12 cellular contexts compared by ENCODE assay signal in the genomic region with DNA sequence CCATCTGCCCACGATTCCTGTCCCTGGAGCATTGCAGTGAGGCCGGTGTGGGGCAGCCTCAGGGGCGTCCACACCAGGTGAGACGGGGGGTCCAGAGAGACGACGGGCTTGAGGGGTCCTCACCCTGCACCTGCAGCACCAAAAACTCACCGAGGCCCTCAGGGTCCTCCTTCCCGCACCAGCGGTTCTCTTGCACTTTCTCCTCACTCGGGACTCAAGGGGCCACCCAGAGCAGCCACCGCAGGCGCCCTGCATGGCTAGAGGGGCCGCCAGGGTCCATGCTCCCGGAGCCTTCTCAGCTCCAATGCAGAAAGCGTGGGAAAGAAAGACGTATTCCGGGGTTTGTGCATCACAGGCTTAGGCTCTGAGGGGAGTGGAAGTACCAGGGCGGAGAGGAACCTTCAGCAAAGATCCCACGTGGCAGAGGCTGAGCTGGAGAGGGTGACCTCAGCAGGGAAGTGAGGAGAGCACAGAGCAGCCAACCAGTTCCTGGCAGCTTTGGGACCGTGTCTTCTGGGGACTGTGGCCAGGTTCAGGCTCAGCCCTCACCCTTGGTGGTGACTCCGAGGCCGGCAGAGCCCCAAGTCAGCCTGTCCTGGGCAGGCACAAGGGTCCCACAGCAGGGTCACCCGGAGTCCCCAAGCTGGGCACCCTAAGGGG. TPM values are rescaled to one million over a fixed set of nuclear protein-coding genes. Genes with fewer than 3 reads are reported as not detected.
DNase-seq lines count a peak whose midpoint lies in the region; ATAC-seq and TF ChIP-seq lines count a peak whose summit lies in the region.
"Had no signal": no experiment of that assay in that cellular context is flagged by ENCODE, and none has a peak within 500 bp of the region (broad histone marks: within the 10 kb centered on the region; RNA-seq: fewer than 3 reads in every experiment).

No MANE protein-coding gene starts in this region.

- H3F3A ChIP-seq in SK-N-SH (replicated peaks; ENCODE audit: insufficient read depth), result peaks cover 11% of the 10 kb centered on the region
- H3F3A ChIP-seq in smooth muscle cell (ENCODE audit: low read depth), result peaks cover 6% of the 10 kb centered on the region

- WGBS in SK-N-SH (ENCODE audit: low lambda C conversion rate), result 86% methylated on average over 11 of the region's 23 CpGs
- WGBS in smooth muscle cell (ENCODE audit: low lambda C conversion rate), result 89% methylated on average over 23 of the region's 23 CpGs

- DNase-seq in EH (ENCODE audit: low read depth) (peak; percentile 60), SK-N-SH (no peak), cardiac septum (ENCODE audit: low spot score) (peak; percentile 67), smooth muscle cell (lab: John Stamatoyannopoulos, UW; ENCODE audit: unreplicated experiment) (no peak), KBM-7 (no peak), NCI-H2227 (lab: John Stamatoyannopoulos, UW; ENCODE audit: unreplicated experiment) (no peak), colonic mucosa (no peak)
- DNase-seq: activated naive CD4-positive, alpha-beta T cell treated with anti-CD3 and anti-CD28 coated beads, Interleukin-2, amount 50 U/mL, for 16 hours; NCI-H510A treated with DMSO at 0.1 percent for 48 hours had no signal

- H4K20me1 ChIP-seq in SK-N-SH (ENCODE audit: insufficient read depth) (no peaks in the 10 kb centered on the region), smooth muscle cell (ENCODE audit: low read depth) (no peaks in the 10 kb centered on the region)

- POLR2A ChIA-PET in SK-N-SH (lab: Yijun Ruan, JAX), result interaction anchor here (0.9 to 2.5 kb wide), 3 partner anchors 19 to 106 kb away, joined by 3 to 13 read pairs (median 3); no protein-coding TSS in a partner anchor

- in situ Hi-C loops in KBM-7 (cut with MboI; ENCODE audit: low pct_unique_long_range_greater_than_20kb, low sequenced_read_pairs), result no loop called here

- H3K4me3 ChIP-seq in SK-N-SH (ENCODE audit: low read depth in 2 of 2, low read length in 1 of 2) (no peak overlapping the region), smooth muscle cell (no peak overlapping the region), colonic mucosa (no peak overlapping the region)
- H3K4me3 ChIP-seq: SJSA1 had no signal

- no peaks in the 10 kb centered on the region for H3K79me2 ChIP-seq in SK-N-SH (ENCODE audit: insufficient read depth)
- H3K79me2 ChIP-seq in smooth muscle cell (ENCODE audit: low read depth), result no peaks in the 10 kb centered on the region

- CTCF ChIA-PET in SK-N-SH (lab: Yijun Ruan, JAX), result interaction anchor here (1.2 kb wide), 1 partner anchor 19 kb away, joined by 3 read pairs; the partner anchor contains the start of gene COL6A2

- H3K27ac ChIP-seq in SK-N-SH (ENCODE audit: low read depth in 2 of 2, low read length in 1 of 2) (peak overlapping the region; percentile 58 to 90), smooth muscle cell (ENCODE audit: low read depth) (peak overlapping the region; percentile 90), colonic mucosa (no peak overlapping the region)

- H3K9ac ChIP-seq in SK-N-SH (no peak overlapping the region), smooth muscle cell (ENCODE audit: low read depth) (peak overlapping the region; percentile 81), colonic mucosa (ENCODE audit: low read depth in 2 of 2, low read length in 2 of 2) (no peak overlapping the region)

- H3K4me1 ChIP-seq in SK-N-SH (ENCODE audit: control insufficient read depth in 1 of 2, insufficient read depth in 2 of 2, low read depth in 1 of 2, low read length in 1 of 2) (peaks cover 17 to 36% of the 10 kb centered on the region in 2 experiments; a peak in 3 of 4 replicates), smooth muscle cell (ENCODE audit: low read depth) (no peaks in the 10 kb centered on the region), colonic mucosa (no peaks in the 10 kb centered on the region)

- H3K36me3 ChIP-seq in SK-N-SH (replicated peaks in 1 of 2; ENCODE audit: control insufficient read depth in 1 of 2, insufficient read depth in 2 of 2, low read length in 1 of 2) (no peaks in the 10 kb centered on the region), smooth muscle cell (ENCODE audit: low read depth) (no peaks in the 10 kb centered on the region), colonic mucosa (no peaks in the 10 kb centered on the region)
- H3K36me3 ChIP-seq: SJSA1 had no signal

- TF ChIP-seq CTCF in SK-N-SH (IDR thresholded peaks at IDR 0.05) (no peak), smooth muscle cell (IDR thresholded peaks at IDR 0.05; ENCODE audit: borderline replicate concordance, insufficient read depth, poor library complexity, severe bottlenecking) (no peak), colonic mucosa (IDR thresholded peaks at IDR 0.05) (no peak)

- H3K4me2 ChIP-seq in SK-N-SH, result peak overlapping the region; percentile 59; the same call in 1 of the 2 replicates
- peak overlapping the region; percentile 12 for H3K4me2 ChIP-seq in smooth muscle cell

- intact Hi-C loops in cardiac septum (cut with DNase I) (no loop called here), colonic mucosa (cut with DNase I) (no loop called here)

- ATAC-seq in GM21381 (IDR thresholded peaks at IDR 0.05; ENCODE audit: unreplicated experiment), result no peak
- ATAC-seq: activated CD4-positive, CD25-positive, alpha-beta regulatory T cell treated with anti-CD3 and anti-CD28 coated beads, Interleukin-2, amount 50 U/mL, for 24 hours had no signal

- no peaks in the 10 kb centered on the region for H3K9me3 ChIP-seq in SK-N-SH
- no peaks in the 10 kb centered on the region for H3K9me3 ChIP-seq in smooth muscle cell (replicated peaks; ENCODE audit: low read depth)
- no peaks in the 10 kb centered on the region for H3K9me3 ChIP-seq in colonic mucosa
- H3K9me3 ChIP-seq: SJSA1 had no signal

- TF ChIP-seq RAD21 in SK-N-SH (IDR thresholded peaks at IDR 0.05; ENCODE audit: low read length), result no peak

- H2AFZ ChIP-seq in SK-N-SH (ENCODE audit: low read depth), result no peak overlapping the region
- H2AFZ ChIP-seq in smooth muscle cell (ENCODE audit: low read depth), result no peak overlapping the region

- no peaks in the 10 kb centered on the region for H3K27me3 ChIP-seq in SK-N-SH (ENCODE audit: insufficient read depth)
- no peaks in the 10 kb centered on the region for H3K27me3 ChIP-seq in smooth muscle cell (ENCODE audit: low read depth)
- H3K27me3 ChIP-seq in colonic mucosa, result no peaks in the 10 kb centered on the region
- H3K27me3 ChIP-seq: SJSA1 had no signal

- no peaks in the 10 kb centered on the region for H3K9me2 ChIP-seq in SK-N-SH

- TF ChIP-seq EP300 in SK-N-SH (IDR thresholded peaks at IDR 0.05; ENCODE audit: borderline replicate concordance in 1 of 2, low read depth in 1 of 2, low read length in 1 of 2), result no peak

TF ChIP-seq in SK-N-SH, 30 proteins besides CTCF, POLR2A, EP300 and RAD21:
- TF ChIP-seq CHD2 (IDR thresholded peaks at IDR 0.05; ENCODE audit: low read length, partially characterized antibody) (no peak), NRF1 (IDR thresholded peaks at IDR 0.05; ENCODE audit: low read depth, low read length) (no peak), SIN3A (IDR thresholded peaks at IDR 0.05; ENCODE audit: borderline replicate concordance, low read depth, low read length) (no peak), MAX (IDR thresholded peaks at IDR 0.05; ENCODE audit: low read depth) (no peak), POLR2AphosphoS5 (IDR thresholded peaks at IDR 0.05; ENCODE audit: low read depth, low read length) (no peak)

RNA-seq across cellular contexts. Expression of gene COL6A2, which starts 19.5 kb away (rescaled TPM):
- 66.6 and 108 TPM in 2 replicates for polyA plus RNA-seq in SK-N-SH (2012; rRNA removed)
- polyA plus RNA-seq in SK-N-SH (2012; cell fraction: cytosol; rRNA removed), result 38.5 and 67.6 TPM in 2 replicates
- polyA plus RNA-seq in SK-N-SH (2012; cell fraction: nucleus; rRNA removed), result 184 and 188 TPM in 2 replicates
- 157 TPM for total RNA-seq in cardiac septum
- total RNA-seq in smooth muscle cell, result 1,570 and 1,698 TPM in 2 replicates
- 2,969 and 4,089 TPM in 2 replicates for polyA plus RNA-seq in smooth muscle cell
- total RNA-seq in colonic mucosa, result 100 to 1,000 TPM in 1 of 2 donors, 10 to 100 TPM in 1; 55.7 to 190 TPM

Comparison
In these comparisons a context has a peak if more than half of its experiments do, and no peak if none do; other contexts are left out.
1. DNase-seq: peak in EH (single experiment) and cardiac septum (single experiment); none in SK-N-SH (single experiment), smooth muscle cell (single experiment), KBM-7 (single experiment), NCI-H2227 (single experiment) and colonic mucosa (single experiment).